In the genomic region with DNA sequence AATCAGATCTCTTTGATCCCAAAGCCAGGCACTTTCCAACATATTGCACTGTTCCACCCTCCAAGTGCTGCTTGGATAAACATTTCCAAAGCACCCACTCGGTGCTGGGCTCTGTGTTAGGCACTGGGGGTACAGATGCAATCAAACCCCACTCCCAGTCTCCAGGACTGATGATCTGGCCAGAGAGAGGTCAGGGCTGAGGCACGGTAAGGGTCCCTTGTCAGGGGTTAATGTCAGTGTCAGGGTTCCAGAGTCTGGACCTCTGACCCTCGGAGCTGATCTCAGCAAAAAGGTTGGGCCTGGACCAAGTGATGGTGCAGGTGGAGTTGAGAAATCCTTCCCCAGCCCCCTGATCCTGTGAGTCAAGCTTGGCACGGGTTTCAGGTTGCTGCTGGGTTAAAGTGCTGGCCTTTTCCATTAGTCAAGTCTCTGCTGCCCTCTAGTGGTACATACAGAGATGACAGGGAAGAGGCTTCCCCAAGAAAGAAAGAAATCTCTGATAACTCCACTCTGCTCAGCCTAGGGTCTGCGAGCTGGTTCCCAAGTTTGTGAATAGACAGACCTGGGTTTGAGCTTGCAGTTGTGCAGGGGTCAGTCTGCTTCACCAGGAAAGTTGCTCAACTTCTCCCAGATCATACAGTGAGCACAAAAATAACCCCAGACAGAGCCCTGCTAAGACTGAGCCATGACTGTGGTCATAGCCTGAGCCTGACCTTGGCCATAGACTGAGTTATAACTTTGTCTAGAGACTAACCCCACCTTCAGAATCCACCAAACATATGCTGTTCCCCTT, we compare ENCODE assay signal across 8 cellular contexts.
DNase-seq lines count a peak whose midpoint lies in the region; ATAC-seq and TF ChIP-seq lines count a peak whose summit lies in the region.

No MANE protein-coding gene starts in this region.

- H3K9me1 ChIP-seq in IMR-90 (ENCODE audit: insufficient read depth, low read length): no peaks in the 10 kb centered on the region

- no peak overlapping the region for H2BK15ac ChIP-seq in IMR-90 (ENCODE audit: low read depth, low read length)

- H3K4me2 ChIP-seq in IMR-90 (ENCODE audit: low read depth, low read length): no peak overlapping the region
- no peak overlapping the region for H3K4me2 ChIP-seq in PC-3 (ENCODE audit: low read length)
- H3K4me2 ChIP-seq in hepatocyte: no peak overlapping the region

- no peak overlapping the region for H2BK20ac ChIP-seq in IMR-90 (ENCODE audit: low read depth, low read length)

- no peak overlapping the region for H3K9ac ChIP-seq in IMR-90 (ENCODE audit: low read depth, low read length)
- no peak overlapping the region for H3K9ac ChIP-seq in PC-3 (ENCODE audit: low read length)

- H4K8ac ChIP-seq in IMR-90 (ENCODE audit: low read depth in 2 of 2, low read length in 2 of 2): no peak overlapping the region

- in situ Hi-C loops in IMR-90 (cut with MboI; ENCODE audit: low sequenced_read_pairs): loop anchor here (10.0 kb wide), 1 partner anchor 1674 kb away; no protein-coding TSS in a partner anchor

- no peaks in the 10 kb centered on the region for H3F3A ChIP-seq in PC-3 (ENCODE audit: low read length, unreplicated experiment)

- H3K9me3 Mint-ChIP-seq in CD14-positive monocyte: peaks cover 0 to 3% (median 0%) of the 10 kb centered on the region in 7 donors

- H3K27ac ChIP-seq in IMR-90 (ENCODE audit: insufficient read depth, low read length) (no peak overlapping the region), PC-3 (ENCODE audit: low read length) (no peak overlapping the region), ascending aorta (no peak overlapping the region), hepatocyte (no peak overlapping the region)

- H3K9me3 ChIP-seq in IMR-90 (ENCODE audit: control insufficient read depth, insufficient read depth, low read length) (no peaks in the 10 kb centered on the region), PC-3 (ENCODE audit: low read length) (no peaks in the 10 kb centered on the region), ascending aorta (no peaks in the 10 kb centered on the region), hepatocyte (ENCODE audit: low read depth) (no peaks in the 10 kb centered on the region)

- POLR2A ChIA-PET in IMR-90 (lab: Charles Lee; ENCODE audit: unreplicated experiment) (no interaction called here), PC-3 (lab: Charles Lee; ENCODE audit: unreplicated experiment) (no interaction called here)

- TF ChIP-seq POLR2A in IMR-90 (IDR thresholded peaks at IDR 0.05; ENCODE audit: low read depth, low read length): no peak

- H2AFZ ChIP-seq in IMR-90 (replicated peaks; ENCODE audit: low read length, poor library complexity) (peak overlapping the region; percentile 0), PC-3 (ENCODE audit: low read length) (no peak overlapping the region), hepatocyte (no peak overlapping the region)

- no peaks in the 10 kb centered on the region for H3K36me3 Mint-ChIP-seq in CD14-positive monocyte

- H4K5ac ChIP-seq in IMR-90 (ENCODE audit: low read depth, low read length): no peak overlapping the region

- H3K4me3 ChIP-seq in IMR-90 (ENCODE audit: insufficient read depth, low read depth, low read length) (no peak overlapping the region), PC-3 (ENCODE audit: low read length) (no peak overlapping the region), ascending aorta (no peak overlapping the region), hepatocyte (no peak overlapping the region), skeletal muscle cell (ENCODE audit: low read depth, low read length) (no peak overlapping the region)

- H2BK120ac ChIP-seq in IMR-90 (ENCODE audit: low read depth, low read length): no peak overlapping the region

- peak; percentile 81 for ATAC-seq in GM18502 (IDR thresholded peaks at IDR 0.05; ENCODE audit: poor library complexity, unreplicated experiment)
- peak; percentile 97 for ATAC-seq in IMR-90 (ENCODE audit: low read depth)
- ATAC-seq in PC-3: peak; percentile 50
- ATAC-seq in HG02763 (IDR thresholded peaks at IDR 0.05; ENCODE audit: unreplicated experiment): no peak

- BruUV-seq in IMR-90 (replicated peaks; lab: Mats Ljungman, UMichigan): no TSS peak
- no TSS peak for BruUV-seq in PC-3 (replicated peaks; lab: Mats Ljungman, UMichigan)

- dilution Hi-C loops in IMR-90 (cut with HindIII; ENCODE audit: low sequenced_read_pairs, unreplicated experiment): no loop called here

- no peak overlapping the region for H3K56ac ChIP-seq in IMR-90 (ENCODE audit: extremely low read depth, insufficient read depth, low read length)

- peaks cover 6 to 12% (median 8%) of the 10 kb centered on the region in 3 donors for H3K27me3 Mint-ChIP-seq in CD14-positive monocyte (ENCODE audit: low read depth in 3 of 3)

- TF ChIP-seq RAD21 in IMR-90 (IDR thresholded peaks at IDR 0.05; ENCODE audit: low read length): peak; percentile 84

- H3K27ac Mint-ChIP-seq in CD14-positive monocyte: peak overlapping the region in 1 of 7 donors; percentile 9

- H4K20me1 ChIP-seq in IMR-90 (ENCODE audit: insufficient read depth, low read length) (no peaks in the 10 kb centered on the region), PC-3 (ENCODE audit: low read length) (no peaks in the 10 kb centered on the region), hepatocyte (ENCODE audit: insufficient read depth, poor library complexity, severe bottlenecking) (no peaks in the 10 kb centered on the region)

- H3K14ac ChIP-seq in IMR-90 (replicated peaks; ENCODE audit: low read depth, low read length): no peak overlapping the region

- H3K4me3 Mint-ChIP-seq in CD14-positive monocyte: no peak overlapping the region

- H3K18ac ChIP-seq in IMR-90 (ENCODE audit: low read depth, low read length): no peak overlapping the region

- intact Hi-C loops in CD14-positive monocyte (cut with micrococcal nuclease) (no loop called here), IMR-90 (cut with micrococcal nuclease) (loop anchor here (1.0 to 10.0 kb wide), 2 partner anchors 1671 to 1774 kb away; no protein-coding TSS in a partner anchor), PC-3 (cut with micrococcal nuclease) (loop anchor here (5.0 kb wide), 1 partner anchor 1671 kb away; no protein-coding TSS in a partner anchor), ascending aorta (cut with DNase I) (no loop called here)

- TF ChIP-seq CTCF in CD14-positive monocyte (IDR thresholded peaks at IDR 0.05) (peak; percentile 90), IMR-90 (conservative IDR thresholded peaks at IDR 0.05; ENCODE audit: low read depth, low read length) (peak; percentile 85), PC-3 (conservative IDR thresholded peaks at IDR 0.05; ENCODE audit: low read depth, low read length) (peak; percentile 61), ascending aorta (IDR thresholded peaks at IDR 0.05) (peak; percentile 49 to 82 (median 73)), hepatocyte (IDR thresholded peaks at IDR 0.05; ENCODE audit: poor library complexity) (peak; percentile 79)

- no CpG with 5 or more reads among the region's 5 CpGs for WGBS in IMR-90 (ENCODE audit: extremely low coverage in 2 of 2, insufficient read length in 1 of 2), 2 experiments
- WGBS in hepatocyte (ENCODE audit: low lambda C conversion rate, missing lambda C conversion rate): 24% methylated on average over 5 of the region's 5 CpGs

- no peaks in the 10 kb centered on the region for H3K4me1 Mint-ChIP-seq in CD14-positive monocyte

- H2AK5ac ChIP-seq in IMR-90 (ENCODE audit: low read depth, low read length): no peak overlapping the region

- H4K91ac ChIP-seq in IMR-90 (ENCODE audit: insufficient read depth, low read depth, low read length): no peak overlapping the region

- CTCF ChIA-PET in IMR-90 (lab: Yijun Ruan, JAX): interaction anchor here (0.6 to 1.3 kb wide), 6 partner anchors 10 to 1380 kb away, joined by 3 to 7 read pairs (median 4); no protein-coding TSS in a partner anchor
- CTCF ChIA-PET in PC-3 (lab: Charles Lee): interaction anchor here (0.6 kb wide), 1 partner anchor 529 kb away, joined by 3 read pairs; no protein-coding TSS in a partner anchor

- H3K9me2 ChIP-seq in PC-3 (replicated peaks; ENCODE audit: low read length): no peaks in the 10 kb centered on the region
- no peaks in the 10 kb centered on the region for H3K9me2 ChIP-seq in hepatocyte (replicated peaks; ENCODE audit: insufficient read depth)

- H3K27me3 ChIP-seq in IMR-90 (ENCODE audit: control insufficient read depth, insufficient read depth, low read length) (no peaks in the 10 kb centered on the region; the same call in 1 of the 2 replicates), PC-3 (ENCODE audit: low read length) (no peaks in the 10 kb centered on the region), ascending aorta (no peaks in the 10 kb centered on the region), hepatocyte (peaks cover 2% of the 10 kb centered on the region)

- no peaks in the 10 kb centered on the region for H3K79me2 ChIP-seq in PC-3 (ENCODE audit: low read length)
- H3K79me2 ChIP-seq in hepatocyte: no peaks in the 10 kb centered on the region

- H2BK5ac ChIP-seq in IMR-90 (ENCODE audit: low read depth, low read length, poor library complexity, severe bottlenecking): no peak overlapping the region

- no peak for DNase-seq in CD14-positive monocyte (ENCODE audit: low spot score)
- peak; percentile 77 for DNase-seq in IMR-90
- peak; percentile 64 for DNase-seq in PC-3
- peak in 1 of 2 donors; percentile 65 for DNase-seq in ascending aorta (ENCODE audit: low spot score in 2 of 2)
- DNase-seq in hepatocyte (ENCODE audit: low spot score): peak; percentile 88
- DNase-seq in skeletal muscle cell (ENCODE audit: low read depth): peak; percentile 37

- H3K4ac ChIP-seq in IMR-90 (ENCODE audit: low read depth, low read length): no peak overlapping the region

- no peaks in the 10 kb centered on the region for H3K79me1 ChIP-seq in IMR-90 (ENCODE audit: low read depth in 1 of 2, low read length in 2 of 2)

- H2AK9ac ChIP-seq in IMR-90 (replicated peaks; ENCODE audit: low read depth, low read length, poor library complexity): no peak overlapping the region

- H3K36me3 ChIP-seq in IMR-90 (ENCODE audit: control insufficient read depth, insufficient read depth, low read length) (no peaks in the 10 kb centered on the region), PC-3 (ENCODE audit: low read depth, low read length) (no peaks in the 10 kb centered on the region), ascending aorta (no peaks in the 10 kb centered on the region), hepatocyte (replicated peaks; ENCODE audit: insufficient read depth, low read depth) (no peaks in the 10 kb centered on the region)

- H3K4me1 ChIP-seq in IMR-90 (ENCODE audit: control insufficient read depth, insufficient read depth, low read length) (no peaks in the 10 kb centered on the region), PC-3 (ENCODE audit: insufficient read depth, low read length) (no peaks in the 10 kb centered on the region), ascending aorta (no peaks in the 10 kb centered on the region), hepatocyte (ENCODE audit: insufficient read depth) (no peaks in the 10 kb centered on the region)

- no peak overlapping the region for H3K23ac ChIP-seq in IMR-90 (ENCODE audit: low read depth, low read length)

TF ChIP-seq in IMR-90, 13 proteins besides CTCF, POLR2A, EP300 and RAD21 (continues in another document):
- TF ChIP-seq SMC3 (IDR thresholded peaks at IDR 0.05; ENCODE audit: low read depth, low read length) (peak; percentile 62), FOS (IDR thresholded peaks at IDR 0.05; ENCODE audit: low read depth, low read length) (no peak), CEBPB (IDR thresholded peaks at IDR 0.05; ENCODE audit: low read depth, low read length) (peak; percentile 76), BHLHE40 (IDR thresholded peaks at IDR 0.05; ENCODE audit: low read depth, low read length) (peak; percentile 75)

Comparison
In these comparisons a context has a peak if more than half of its experiments do, and no peak if none do; other contexts are left out.
1. intact Hi-C loops: an anchor here in IMR-90 (1.0 to 10.0 kb wide) and PC-3 (5.0 kb wide); none called in CD14-positive monocyte and ascending aorta.